ENCODE assay signal across 12 cellular contexts in genomic region chr3:110521019-110521418, GRCh38.
DNase-seq lines count a peak whose midpoint lies in the region; ATAC-seq and TF ChIP-seq lines count a peak whose summit lies in the region.
"Had no signal": no experiment of that assay in that cellular context is flagged by ENCODE, and none has a peak within 500 bp of the region (broad histone marks: within the 10 kb centered on the region; RNA-seq: fewer than 3 reads in every experiment).

No MANE protein-coding gene starts in this region.

- no peaks in the 10 kb centered on the region for H3K79me2 ChIP-seq in neural progenitor cell (ENCODE audit: low read depth)

- no peak overlapping the region for H2AFZ ChIP-seq in IMR-90 (replicated peaks; ENCODE audit: low read length, poor library complexity)
- H2AFZ ChIP-seq in neural progenitor cell (replicated peaks), result no peak overlapping the region

- H3K4me3 ChIP-seq in IMR-90 (ENCODE audit: insufficient read depth, low read depth, low read length), result no peak overlapping the region
- H3K4me3 ChIP-seq in brain microvascular endothelial cell (ENCODE audit: low read depth, low read length), result no peak overlapping the region
- H3K4me3 ChIP-seq in neural progenitor cell, result no peak overlapping the region
- H3K4me3 ChIP-seq: ascending aorta; BLaER1 treated with 17β-estradiol and CSF1 and Interleukin-3, amounts not matched to agents 10 nM and 100 nM had no signal

- H4K8ac ChIP-seq in IMR-90 (ENCODE audit: low read depth in 2 of 2, low read length in 2 of 2), result no peak overlapping the region; a peak in 1 of 4 replicates

- H3K27me3 ChIP-seq in IMR-90 (ENCODE audit: control insufficient read depth, insufficient read depth, low read length) (no peaks in the 10 kb centered on the region), brain microvascular endothelial cell (replicated peaks) (no peaks in the 10 kb centered on the region), neural progenitor cell (no peaks in the 10 kb centered on the region)
- H3K27me3 ChIP-seq: ascending aorta; BLaER1 treated with 17β-estradiol and CSF1 and Interleukin-3, amounts not matched to agents 10 nM and 100 nM had no signal

- H2BK120ac ChIP-seq in IMR-90 (ENCODE audit: low read depth, low read length), result peak overlapping the region; percentile 99; the same call in 1 of the 2 replicates

- 0 out of 2 replicates have a peak overlapping the region, but pooled peaks have one; percentile 34 for H3K56ac ChIP-seq in IMR-90 (ENCODE audit: extremely low read depth, insufficient read depth, low read length)

- DNase-seq in AG08396 (ENCODE audit: low spot score), result peak; percentile 51
- DNase-seq in IMR-90, result peak; percentile 98
- DNase-seq in brain microvascular endothelial cell, result peak; percentile 95
- DNase-seq in iris pigment epithelial cell (ENCODE audit: low read depth), result peak; percentile 97
- DNase-seq in activated T-cell treated with anti-CD3 and anti-CD28 coated beads, Interleukin-2, amount 50 U/mL, for 4 hours, result no peak
- no peak for DNase-seq in neural progenitor cell (ENCODE audit: low spot score)
- DNase-seq in SKM-1 treated with dmso at 0.1 percent for 144 hours (lab: John Stamatoyannopoulos, UW; ENCODE audit: unreplicated experiment), result no peak
- DNase-seq: KBM-7, NCI-H2171 had no signal

- no peak for TF ChIP-seq POLR2A in IMR-90 (IDR thresholded peaks at IDR 0.05; ENCODE audit: low read depth, low read length)

- H3K27ac ChIP-seq in IMR-90 (ENCODE audit: insufficient read depth, low read length) (peak overlapping the region; percentile 76; the same call in 1 of the 2 replicates), brain microvascular endothelial cell (peak overlapping the region; percentile 77), neural progenitor cell (no peak overlapping the region)
- H3K27ac ChIP-seq: ascending aorta; BLaER1 treated with 17β-estradiol and CSF1 and Interleukin-3, amounts not matched to agents 10 nM and 100 nM had no signal

- H4K5ac ChIP-seq in IMR-90 (ENCODE audit: low read depth, low read length), result no peak overlapping the region

- BruUV-seq in IMR-90 (replicated peaks; lab: Mats Ljungman, UMichigan), result no TSS peak

- no peaks in the 10 kb centered on the region for H3K36me3 Mint-ChIP-seq in activated T-cell treated with anti-CD3 and anti-CD28 coated beads, Interleukin-2, amount 50 U/mL, for 4 hours (ENCODE audit: insufficient read depth)
- H3K36me3 Mint-ChIP-seq in neural progenitor cell, result peaks cover 6% of the 10 kb centered on the region

- H3K4me2 ChIP-seq in IMR-90 (ENCODE audit: low read depth, low read length) (no peak overlapping the region), neural progenitor cell (no peak overlapping the region)
- H3K4me2 ChIP-seq: BLaER1 treated with 17β-estradiol and CSF1 and Interleukin-3, amounts not matched to agents 10 nM and 100 nM had no signal

- H3K4me1 Mint-ChIP-seq in activated T-cell treated with anti-CD3 and anti-CD28 coated beads, Interleukin-2, amount 50 U/mL, for 4 hours (ENCODE audit: low read depth), result no peaks in the 10 kb centered on the region
- peaks cover 5% of the 10 kb centered on the region for H3K4me1 Mint-ChIP-seq in neural progenitor cell

- H3K36me3 ChIP-seq in IMR-90 (ENCODE audit: control insufficient read depth, insufficient read depth, low read length) (no peaks in the 10 kb centered on the region), brain microvascular endothelial cell (replicated peaks) (no peaks in the 10 kb centered on the region), neural progenitor cell (no peaks in the 10 kb centered on the region)
- H3K36me3 ChIP-seq: ascending aorta; BLaER1 treated with 17β-estradiol and CSF1 and Interleukin-3, amounts not matched to agents 10 nM and 100 nM had no signal

- no peak overlapping the region for H2AK9ac ChIP-seq in IMR-90 (replicated peaks; ENCODE audit: low read depth, low read length, poor library complexity)

- no peaks in the 10 kb centered on the region for H3F3A ChIP-seq in neural progenitor cell (ENCODE audit: low read depth)

- H3K27ac Mint-ChIP-seq in neural progenitor cell, result no peak overlapping the region

- no CpG with 5 or more reads among the region's 2 CpGs for WGBS in IMR-90 (ENCODE audit: extremely low coverage in 2 of 2, insufficient read length in 1 of 2), 2 experiments

- no peak overlapping the region for H4K91ac ChIP-seq in IMR-90 (ENCODE audit: insufficient read depth, low read depth, low read length)

- H3K9ac ChIP-seq in IMR-90 (ENCODE audit: low read depth, low read length) (0 out of 2 replicates have a peak overlapping the region, but pooled peaks have one; percentile 47), neural progenitor cell (no peak overlapping the region)
- H3K9ac ChIP-seq: BLaER1 treated with 17β-estradiol and CSF1 and Interleukin-3, amounts not matched to agents 10 nM and 100 nM had no signal

- no peak overlapping the region for H2AK5ac ChIP-seq in IMR-90 (ENCODE audit: low read depth, low read length)

- H4K20me1 ChIP-seq in IMR-90 (ENCODE audit: insufficient read depth, low read length), result no peaks in the 10 kb centered on the region
- no peaks in the 10 kb centered on the region for H4K20me1 ChIP-seq in neural progenitor cell (ENCODE audit: low read depth)
- H4K20me1 ChIP-seq: BLaER1 treated with 17β-estradiol and CSF1 and Interleukin-3, amounts not matched to agents 10 nM and 100 nM had no signal

- in situ Hi-C loops in IMR-90 (cut with MboI; ENCODE audit: low sequenced_read_pairs) (no loop called here), brain microvascular endothelial cell (cut with HindIII; ENCODE audit: low pct_ligation_motif_present, low sequenced_read_pairs) (no loop called here)

- intact Hi-C loops in IMR-90 (cut with micrococcal nuclease), result loop anchor here (10.0 kb wide), 1 partner anchor 786 kb away; no protein-coding TSS in a partner anchor

- no peak overlapping the region for H3K4me3 Mint-ChIP-seq in activated T-cell treated with anti-CD3 and anti-CD28 coated beads, Interleukin-2, amount 50 U/mL, for 4 hours
- no peak overlapping the region for H3K4me3 Mint-ChIP-seq in neural progenitor cell

- H3K14ac ChIP-seq in IMR-90 (replicated peaks; ENCODE audit: low read depth, low read length), result no peak overlapping the region

- no peak overlapping the region for H3K23ac ChIP-seq in IMR-90 (ENCODE audit: low read depth, low read length)

- peak; percentile 34 for TF ChIP-seq RAD21 in IMR-90 (IDR thresholded peaks at IDR 0.05; ENCODE audit: low read length)

- dilution Hi-C loops in IMR-90 (cut with HindIII; ENCODE audit: low sequenced_read_pairs, unreplicated experiment), result no loop called here

- peak; percentile 95 for ATAC-seq in IMR-90 (ENCODE audit: low read depth)
- no peak for ATAC-seq in activated T-cell treated with anti-CD3 and anti-CD28 coated beads, Interleukin-2, amount 50 U/mL, for 4 hours
- ATAC-seq in GM18870 (IDR thresholded peaks at IDR 0.05; ENCODE audit: unreplicated experiment), result no peak

- H2BK5ac ChIP-seq in IMR-90 (ENCODE audit: low read depth, low read length, poor library complexity, severe bottlenecking), result peak overlapping the region; percentile 91

- POLR2A ChIA-PET in IMR-90 (lab: Charles Lee; ENCODE audit: unreplicated experiment), result no interaction called here

- H2BK15ac ChIP-seq in IMR-90 (ENCODE audit: low read depth, low read length), result no peak overlapping the region

- TF ChIP-seq CTCF in IMR-90 (conservative IDR thresholded peaks at IDR 0.05; ENCODE audit: low read depth, low read length) (no peak), brain microvascular endothelial cell (IDR thresholded peaks at IDR 0.05; ENCODE audit: low read depth, low read length, missing control alignments) (no peak), neural progenitor cell (IDR thresholded peaks at IDR 0.05) (no peak)

- H3K4ac ChIP-seq in IMR-90 (ENCODE audit: low read depth, low read length), result peak overlapping the region; percentile 94; the same call in 1 of the 2 replicates

- H3K27me3 Mint-ChIP-seq in activated T-cell treated with anti-CD3 and anti-CD28 coated beads, Interleukin-2, amount 50 U/mL, for 4 hours (ENCODE audit: low read depth), result no peaks in the 10 kb centered on the region
- no peaks in the 10 kb centered on the region for H3K27me3 Mint-ChIP-seq in neural progenitor cell (ENCODE audit: insufficient read depth, low read depth)

- 0 out of 2 replicates have a peak overlapping the region, but pooled peaks have one; percentile 27 for H2BK20ac ChIP-seq in IMR-90 (ENCODE audit: low read depth, low read length)

- CTCF ChIA-PET in IMR-90 (lab: Yijun Ruan, JAX), result interaction anchor here (0.6 to 1.3 kb wide), 2 partner anchors 10 to 1254 kb away, joined by 3 to 4 read pairs; no protein-coding TSS in a partner anchor

- peaks cover 2% of the 10 kb centered on the region; the same call in 1 of the 2 replicates for H3K4me1 ChIP-seq in IMR-90 (ENCODE audit: control insufficient read depth, insufficient read depth, low read length)
- H3K4me1 ChIP-seq in neural progenitor cell, result no peaks in the 10 kb centered on the region
- H3K4me1 ChIP-seq: ascending aorta; BLaER1 treated with 17β-estradiol and CSF1 and Interleukin-3, amounts not matched to agents 10 nM and 100 nM had no signal

- no peak overlapping the region; the same call in 1 of the 2 replicates for H3K18ac ChIP-seq in IMR-90 (ENCODE audit: low read depth, low read length)

- H3K9me3 ChIP-seq in IMR-90 (ENCODE audit: control insufficient read depth, insufficient read depth, low read length) (peaks cover 3% of the 10 kb centered on the region), neural progenitor cell (ENCODE audit: low read depth) (no peaks in the 10 kb centered on the region)
- H3K9me3 ChIP-seq: BLaER1 treated with 17β-estradiol and CSF1 and Interleukin-3, amounts not matched to agents 10 nM and 100 nM had no signal

- no peaks in the 10 kb centered on the region for H3K9me3 Mint-ChIP-seq in activated T-cell treated with anti-CD3 and anti-CD28 coated beads, Interleukin-2, amount 50 U/mL, for 4 hours
- H3K9me3 Mint-ChIP-seq in neural progenitor cell, result peaks cover 14% of the 10 kb centered on the region

- H3K79me1 ChIP-seq in IMR-90 (ENCODE audit: low read depth in 1 of 2, low read length in 2 of 2), result peaks cover 0 to 4% of the 10 kb centered on the region in 2 experiments; a peak in 1 of 4 replicates

- H3K9me1 ChIP-seq in IMR-90 (ENCODE audit: insufficient read depth, low read length), result peaks cover 3% of the 10 kb centered on the region

TF ChIP-seq in IMR-90, 13 proteins besides CTCF, POLR2A, EP300 and RAD21 (continues in another document):
- TF ChIP-seq RFX5 (IDR thresholded peaks at IDR 0.05; ENCODE audit: low read depth, low read length), result no peak
- TF ChIP-seq CEBPB (IDR thresholded peaks at IDR 0.05; ENCODE audit: low read depth, low read length), result peak; percentile 71; the same call in 1 of the 2 replicates
- TF ChIP-seq MXI1 (IDR thresholded peaks at IDR 0.05; ENCODE audit: borderline replicate concordance, low read depth, low read length), result peak; percentile 71; the same call in 1 of the 2 replicates
- peak; percentile 90 for TF ChIP-seq FOS (IDR thresholded peaks at IDR 0.05; ENCODE audit: low read depth, low read length)
- TF ChIP-seq CHD1 (IDR thresholded peaks at IDR 0.05; ENCODE audit: low read depth, low read length), result no peak
- TF ChIP-seq BHLHE40 (IDR thresholded peaks at IDR 0.05; ENCODE audit: low read depth, low read length), result peak; percentile 92

Comparison
In these comparisons a context has a peak if more than half of its experiments do, and no peak if none do; other contexts are left out.
1. DNase-seq: peak in AG08396 (single experiment), IMR-90 (single experiment), brain microvascular endothelial cell (single experiment) and iris pigment epithelial cell (single experiment); none in activated T-cell treated with anti-CD3 and anti-CD28 coated beads, Interleukin-2, amount 50 U/mL, for 4 hours (single experiment), neural progenitor cell (single experiment) and SKM-1 treated with dmso at 0.1 percent for 144 hours (single experiment).